9 cellular contexts compared by ENCODE assay signal in genomic region chr6:36838896-36839818, GRCh38. TPM values are rescaled to one million over a fixed set of nuclear protein-coding genes. Genes with fewer than 3 reads are reported as not detected.
DNase-seq lines count a peak whose midpoint lies in the region; ATAC-seq, FAIRE-seq and TF ChIP-seq lines count a peak whose summit lies in the region.
"Had no signal": no experiment of that assay in that cellular context is flagged by ENCODE, and none has a peak within 500 bp of the region (broad histone marks: within the 10 kb centered on the region; RNA-seq: fewer than 3 reads in every experiment).

Gene CPNE5 (minus strand): TSS chr6:36839444. CDS start chr6:36839377, 67 bp downstream.

- no peaks in the 10 kb centered on the region for H3K27me3 ChIP-seq in thyroid gland

- H3K36me3 ChIP-seq in kidney (ENCODE audit: control insufficient read depth in 1 of 2, insufficient read depth in 2 of 2, low read length in 2 of 2) (no peaks in the 10 kb centered on the region), thyroid gland (no peaks in the 10 kb centered on the region)

- H3K9me3 ChIP-seq in kidney (ENCODE audit: control insufficient read depth in 1 of 2, low read length in 2 of 2) (no peaks in the 10 kb centered on the region), thyroid gland (no peaks in the 10 kb centered on the region)

- H3K4me1 ChIP-seq in kidney (ENCODE audit: control insufficient read depth in 1 of 2, insufficient read depth in 1 of 2, low read depth in 1 of 2, low read length in 2 of 2) (peaks cover 10 to 18% of the 10 kb centered on the region in 2 donors), thyroid gland (peaks cover 9 to 21% of the 10 kb centered on the region in 2 donors)

- DNase-seq in stimulated activated CD4-positive, alpha-beta T cell treated with anti-CD3 and anti-CD28 coated beads, Interleukin-15, amount 100 ng/mL, for 24 hours, result peak; percentile 20
- DNase-seq in stimulated activated CD4-positive, alpha-beta T cell treated with anti-CD3 and anti-CD28 coated beads, Interleukin-2, amount 100 ng/mL, for 48 hours, result no peak
- DNase-seq in astrocyte of the spinal cord (ENCODE audit: low read depth, low spot score) (no peak), kidney (peak; percentile 79), thyroid gland (no peak), superior temporal gyrus (ENCODE audit: extremely low spot score) (no peak), amniotic stem cell (lab: John Stamatoyannopoulos, UW) (no peak)

- ATAC-seq in HG03045 (IDR thresholded peaks at IDR 0.05; ENCODE audit: unreplicated experiment), result no peak

- no peak for TF ChIP-seq CTCF in astrocyte of the spinal cord (IDR thresholded peaks at IDR 0.05; ENCODE audit: low read depth, low read length)
- no peak for TF ChIP-seq CTCF in kidney (IDR thresholded peaks at IDR 0.05; ENCODE audit: borderline replicate concordance, extremely low read depth, insufficient read depth)
- TF ChIP-seq CTCF in thyroid gland (IDR thresholded peaks at IDR 0.05), result no peak

- in situ Hi-C loops in astrocyte of the spinal cord (cut with HindIII; ENCODE audit: low sequenced_read_pairs), result no loop called here

- TF ChIP-seq POLR2A in thyroid gland (IDR thresholded peaks at IDR 0.05), result no peak

- H3K4me3 ChIP-seq in astrocyte of the spinal cord (ENCODE audit: low read depth, low read length) (peak within 1 kb of the TSS; percentile 33), kidney (ENCODE audit: low read length in 2 of 2) (peak within 1 kb of the TSS; percentile 28 to 43), thyroid gland (replicated peaks in 1 of 3) (peak within 1 kb of the TSS; percentile 2 to 36 (median 22))

- H3K9ac ChIP-seq in kidney (ENCODE audit: low read length in 2 of 2), result peak within 1 kb of the TSS; percentile 19 to 21

- 14% methylated on average over 39 to 48 of the region's 63 CpGs for WGBS in thyroid gland, 2 donors

- intact Hi-C loops in kidney (cut with DNase I), result no loop called here
- intact Hi-C loops in thyroid gland (cut with DNase I), result no loop called here

- H3K27ac ChIP-seq in kidney (ENCODE audit: low read depth in 2 of 2, low read length in 2 of 2) (no peak within 1 kb of the TSS), thyroid gland (no peak within 1 kb of the TSS)

- FAIRE-seq in kidney (lab: Jason Lieb, UNC), result no peak
- FAIRE-seq: GM18507 had no signal

RNA-seq across cellular contexts. Expression of gene CPNE5, which starts in this region (rescaled TPM):
- total RNA-seq in kidney (7.1 TPM), thyroid gland (1 to 10 TPM; 1.1 to 4.6 (median 2.9) TPM)
- 3.7 TPM for polyA plus RNA-seq in kidney (ENCODE audit: insufficient read depth, low read depth, low replicate concordance)

Comparison
In these comparisons a context has a peak if more than half of its experiments do, and no peak if none do; other contexts are left out.
1. DNase-seq: peak in stimulated activated CD4-positive, alpha-beta T cell treated with anti-CD3 and anti-CD28 coated beads, Interleukin-15, amount 100 ng/mL, for 24 hours (single experiment) and kidney (single experiment); none in stimulated activated CD4-positive, alpha-beta T cell treated with anti-CD3 and anti-CD28 coated beads, Interleukin-2, amount 100 ng/mL, for 48 hours (0 of 2), astrocyte of the spinal cord (single experiment), thyroid gland (0 of 2), superior temporal gyrus (single experiment) and amniotic stem cell (single experiment).
2. Peak in every context shown above with its lines, with median percentiles within 50 percentile points of each other: H3K4me3 ChIP-seq.